ENCODE assay signal across 8 cellular contexts in the genomic region with DNA sequence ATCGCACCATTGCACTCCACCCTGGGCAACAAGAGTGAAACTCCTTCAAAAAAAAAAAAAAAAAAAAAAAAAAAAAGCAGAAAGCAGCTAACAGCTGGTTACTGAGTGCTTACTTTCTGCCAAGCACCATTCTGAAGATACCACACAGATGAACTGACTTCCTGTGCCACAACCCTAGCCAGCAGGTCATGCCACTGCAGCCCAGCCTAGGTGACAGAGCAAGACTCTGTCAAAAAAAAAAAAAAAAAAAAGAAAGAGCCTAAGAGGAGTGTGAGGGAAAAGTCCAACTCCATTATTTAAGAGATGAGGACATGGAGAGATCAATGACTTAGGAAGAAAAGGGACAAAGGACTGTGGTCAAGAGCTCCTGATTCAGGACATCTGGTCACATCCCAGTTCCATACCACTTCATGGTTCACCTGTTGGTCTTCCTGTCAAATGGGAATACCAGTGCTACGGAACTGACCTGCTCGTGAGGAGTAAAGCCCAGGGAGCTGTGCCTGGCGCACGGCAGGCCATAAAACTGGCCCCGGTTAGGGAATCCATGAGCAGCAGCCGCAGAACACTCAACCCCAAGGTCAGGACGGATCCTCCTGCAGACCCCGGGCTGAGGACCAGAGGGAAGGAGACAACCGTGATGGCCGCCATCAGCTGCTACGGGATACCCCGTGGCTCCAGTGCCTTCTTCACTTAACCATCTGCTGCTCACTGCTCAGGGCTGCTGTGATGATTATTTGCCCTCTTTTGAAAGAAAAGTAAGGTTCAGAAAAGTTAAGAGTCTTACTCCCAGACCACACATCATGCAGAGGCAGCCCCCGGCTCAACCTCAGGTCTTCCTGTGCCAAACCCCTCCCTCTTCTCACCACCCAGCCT. TPM values are rescaled to one million over a fixed set of nuclear protein-coding genes. Genes with fewer than 3 reads are reported as not detected.
A peak's percentile ranks its signal among the peaks of the same experiment; 100 is the strongest.
DNase-seq lines count a peak whose midpoint lies in the region; ATAC-seq and TF ChIP-seq lines count a peak whose summit lies in the region.

No MANE protein-coding gene starts in this region.

- no peaks in the 10 kb centered on the region for H3K27me3 ChIP-seq in GM06990 (replicated peaks; ENCODE audit: control insufficient read depth, insufficient read depth, low read length)
- no peaks in the 10 kb centered on the region for H3K27me3 ChIP-seq in testis

- no peak for TF ChIP-seq CTCF in GM06990 (IDR thresholded peaks at IDR 0.05; ENCODE audit: insufficient read depth, low read length, poor library complexity, severe bottlenecking)
- TF ChIP-seq CTCF in testis (IDR thresholded peaks at IDR 0.05): no peak

- ATAC-seq in HG03039 (IDR thresholded peaks at IDR 0.05; ENCODE audit: unreplicated experiment): peak; percentile 5
- peak in 1 of 2 donors; percentile 37 for ATAC-seq in activated T-cell treated with anti-CD3 and anti-CD28 coated beads, Interleukin-2, amount 50 U/mL, for 72 hours (replicated peaks in 1 of 2)
- no peak for ATAC-seq in GM18511 (IDR thresholded peaks at IDR 0.05; ENCODE audit: unreplicated experiment)

- H3K36me3 ChIP-seq in GM06990 (ENCODE audit: control insufficient read depth, insufficient read depth, low read length): peaks cover 15% of the 10 kb centered on the region
- H3K36me3 ChIP-seq in testis (ENCODE audit: low read depth, missing control alignments): no peaks in the 10 kb centered on the region

- peak overlapping the region; percentile 96 to 100 for H3K4me3 Mint-ChIP-seq in activated T-cell treated with anti-CD3 and anti-CD28 coated beads, Interleukin-2, amount 50 U/mL, for 72 hours

- WGBS in testis, 2 donors: 9 to 19% methylated on average over 8 to 14 of the region's 14 CpGs

- H3K4me3 ChIP-seq in GM06990 (replicated peaks; ENCODE audit: low read depth, low read length) (peak overlapping the region; percentile 97), iPS-18c (ENCODE audit: insufficient read depth, low read depth, low read length) (peak overlapping the region; percentile 95), testis (peak overlapping the region; percentile 81 to 86)

- no peaks in the 10 kb centered on the region for H3K9me3 Mint-ChIP-seq in activated T-cell treated with anti-CD3 and anti-CD28 coated beads, Interleukin-2, amount 50 U/mL, for 72 hours

- no peaks in the 10 kb centered on the region for H3K27me3 Mint-ChIP-seq in activated T-cell treated with anti-CD3 and anti-CD28 coated beads, Interleukin-2, amount 50 U/mL, for 72 hours (ENCODE audit: low read depth)

- H3K4me1 ChIP-seq in testis: peaks cover 11% of the 10 kb centered on the region

- TF ChIP-seq POLR2A in testis (IDR thresholded peaks at IDR 0.05): no peak

- H3K27ac ChIP-seq in testis: no peak overlapping the region

- H3K36me3 Mint-ChIP-seq in activated T-cell treated with anti-CD3 and anti-CD28 coated beads, Interleukin-2, amount 50 U/mL, for 72 hours (ENCODE audit: insufficient read depth in 2 of 2): peaks cover 11 to 30% of the 10 kb centered on the region in 2 donors

- H3K27ac Mint-ChIP-seq in activated T-cell treated with anti-CD3 and anti-CD28 coated beads, Interleukin-2, amount 50 U/mL, for 72 hours: peak overlapping the region; percentile 94

- DNase-seq in GM06990 (ENCODE audit: extremely low read depth, insufficient read length): no peak
- DNase-seq in activated T-cell treated with anti-CD3 and anti-CD28 coated beads, Interleukin-2, amount 50 U/mL, for 72 hours: no peak
- no peak for DNase-seq in testis
- no peak for DNase-seq in activated CD4-positive, CD25-positive, alpha-beta regulatory T cell (lab: John Stamatoyannopoulos, UW)
- no peak for DNase-seq in middle frontal gyrus (ENCODE audit: extremely low spot score, low spot score)

- no peaks in the 10 kb centered on the region for H3K9me3 ChIP-seq in iPS-18c (ENCODE audit: control insufficient read depth, insufficient read depth, low read length)
- no peaks in the 10 kb centered on the region for H3K9me3 ChIP-seq in testis

- peaks cover 43% of the 10 kb centered on the region for H3K4me1 Mint-ChIP-seq in activated T-cell treated with anti-CD3 and anti-CD28 coated beads, Interleukin-2, amount 50 U/mL, for 72 hours (ENCODE audit: low read depth)

- intact Hi-C loops in testis (cut with DNase I; ENCODE audit: low total_unique reads): loop anchor here (10.0 kb wide), 2 partner anchors 170 to 350 kb away; no protein-coding TSS in a partner anchor

RNA-seq across cellular contexts. Expression of gene KLHDC4, which starts 0.9 kb away (rescaled TPM):
- total RNA-seq in activated T-cell treated with anti-CD3 and anti-CD28 coated beads, Interleukin-2, amount 50 U/mL, for 72 hours: 100 to 1,000 TPM in 1 of 2 donors, 10 to 100 TPM in 1; 85.5 to 108 TPM
- total RNA-seq in testis: 100 to 1,000 TPM in 1 of 2 donors, 10 to 100 TPM in 1; 79.2 to 130 TPM
- 60.6 TPM for polyA plus RNA-seq in testis (ENCODE audit: insufficient read depth, low read depth, low replicate concordance)
